Comparison of ENCODE assay signal across 10 cellular contexts in genomic region chr10:79221110-79222051, GRCh38.
A peak's percentile ranks its signal among the peaks of the same experiment; 100 is the strongest.
DNase-seq lines count a peak whose midpoint lies in the region; TF ChIP-seq lines count a peak whose summit lies in the region.
"Had no signal": no experiment of that assay in that cellular context is flagged by ENCODE, and none has a peak within 500 bp of the region (broad histone marks: within the 10 kb centered on the region; RNA-seq: fewer than 3 reads in every experiment).

No MANE protein-coding gene starts in this region.

- no peaks in the 10 kb centered on the region for H3K27me3 ChIP-seq in liver (ENCODE audit: control insufficient read depth in 4 of 4, insufficient read depth in 4 of 4, low read length in 3 of 4)

- H3K27ac ChIP-seq in liver (ENCODE audit: low read depth in 1 of 2, low read length in 2 of 2), result peak overlapping the region in 1 of 2 donors; percentile 42
- peak overlapping the region; percentile 83 for H3K27ac ChIP-seq in substantia nigra (ENCODE audit: low read depth, low read length, poor library complexity, severe bottlenecking)
- H3K27ac ChIP-seq: VCaP had no signal

- TF ChIP-seq CTCF in endothelial cell (IDR thresholded peaks at IDR 0.05; ENCODE audit: unreplicated experiment) (no peak), liver (IDR thresholded peaks at IDR 0.05; ENCODE audit: low read depth, low read length, missing input control) (no peak)

- H3K4me3 ChIP-seq in liver (ENCODE audit: low read depth in 1 of 3, low read length in 3 of 3), result no peak overlapping the region
- H3K4me3 ChIP-seq: GM12878 had no signal

- peak overlapping the region; percentile 60 for H3K4me3 Mint-ChIP-seq in endothelial cell (ENCODE audit: unreplicated experiment)
- no peak overlapping the region for H3K4me3 Mint-ChIP-seq in T-helper 2 cell treated with Interferon-gamma antibody and Interleukin-4, amounts not matched to agents 5 μg/mL and 100 μg/mL, for 36 hours

- DNase-seq in NCI-H2227 (lab: John Stamatoyannopoulos, UW; ENCODE audit: unreplicated experiment) (peak; percentile 91), endothelial cell (ENCODE audit: low spot score) (no peak), substantia nigra (lab: John Stamatoyannopoulos, UW) (peak in 34 of 49 donors; percentile 24 to 96 (median 62)), HCEC 1CT (no peak)
- DNase-seq in T-helper 2 cell treated with Interferon-gamma antibody and Interleukin-4, amounts not matched to agents 5 μg/mL and 100 μg/mL, for 36 hours (ENCODE audit: low spot score), result no peak
- no peak for DNase-seq in activated CD4-positive, alpha-beta T cell treated with anti-CD3 and anti-CD28 coated beads, Interleukin-2, amount 50 U/mL, for 1 hour
- no peak for DNase-seq in NK-92 treated with Interleukin-12 subunit alpha and Interleukin-12 subunit beta, amount 100 ng/mL, for 24 hours (lab: John Stamatoyannopoulos, UW)

- peaks cover under 1 to 25% (median 18%) of the 10 kb centered on the region in 4 donors for H3K36me3 ChIP-seq in liver (ENCODE audit: control insufficient read depth in 4 of 4, insufficient read depth in 3 of 4, low read depth in 1 of 4, low read length in 3 of 4)

- H3K4me1 Mint-ChIP-seq in endothelial cell (ENCODE audit: unreplicated experiment), result peaks cover 46% of the 10 kb centered on the region
- H3K4me1 Mint-ChIP-seq in T-helper 2 cell treated with Interferon-gamma antibody and Interleukin-4, amounts not matched to agents 5 μg/mL and 100 μg/mL, for 36 hours (ENCODE audit: low read depth), result no peaks in the 10 kb centered on the region

- H3K36me3 Mint-ChIP-seq in endothelial cell (ENCODE audit: low read depth, unreplicated experiment), result peaks cover 25% of the 10 kb centered on the region
- peaks cover under 1% of the 10 kb centered on the region for H3K36me3 Mint-ChIP-seq in T-helper 2 cell treated with Interferon-gamma antibody and Interleukin-4, amounts not matched to agents 5 μg/mL and 100 μg/mL, for 36 hours (ENCODE audit: low read depth)

- H3K27ac Mint-ChIP-seq in endothelial cell (ENCODE audit: unreplicated experiment), result peak overlapping the region; percentile 80
- H3K27ac Mint-ChIP-seq in T-helper 2 cell treated with Interferon-gamma antibody and Interleukin-4, amounts not matched to agents 5 μg/mL and 100 μg/mL, for 36 hours, result no peak overlapping the region

- H3K4me1 ChIP-seq in liver (ENCODE audit: control insufficient read depth in 4 of 4, insufficient read depth in 4 of 4, low read length in 3 of 4), result peaks cover 0 to 12% (median 3%) of the 10 kb centered on the region in 4 donors

- H3K9me3 ChIP-seq in liver (ENCODE audit: control insufficient read depth in 4 of 4, low read length in 3 of 4), result no peaks in the 10 kb centered on the region

- 69% methylated on average over 38 of the region's 38 CpGs for WGBS in liver

- no peak overlapping the region for H3K9ac ChIP-seq in liver (ENCODE audit: low read depth in 1 of 2, low read length in 2 of 2)

- TF ChIP-seq RAD21 in liver (IDR thresholded peaks at IDR 0.05), result no peak

- H3K9me3 Mint-ChIP-seq in endothelial cell (ENCODE audit: unreplicated experiment), result no peaks in the 10 kb centered on the region
- H3K9me3 Mint-ChIP-seq in T-helper 2 cell treated with Interferon-gamma antibody and Interleukin-4, amounts not matched to agents 5 μg/mL and 100 μg/mL, for 36 hours, result no peaks in the 10 kb centered on the region

- peaks cover 32% of the 10 kb centered on the region for H3K27me3 Mint-ChIP-seq in endothelial cell (ENCODE audit: unreplicated experiment)
- H3K27me3 Mint-ChIP-seq in T-helper 2 cell treated with Interferon-gamma antibody and Interleukin-4, amounts not matched to agents 5 μg/mL and 100 μg/mL, for 36 hours (ENCODE audit: low read depth), result no peaks in the 10 kb centered on the region

TF ChIP-seq in liver, 16 proteins besides CTCF, POLR2A, EP300 and RAD21:
- TF ChIP-seq NR2F2 (IDR thresholded peaks at IDR 0.05) (peak; percentile 19), ATF3 (IDR thresholded peaks at IDR 0.05) (no peak)

Comparison
In these comparisons a context has a peak if more than half of its experiments do, and no peak if none do; other contexts are left out.
1. DNase-seq: peak in NCI-H2227 (single experiment) and substantia nigra (34 of 49); none in endothelial cell (single experiment), T-helper 2 cell treated with Interferon-gamma antibody and Interleukin-4, amounts not matched to agents 5 μg/mL and 100 μg/mL, for 36 hours (single experiment), activated CD4-positive, alpha-beta T cell treated with anti-CD3 and anti-CD28 coated beads, Interleukin-2, amount 50 U/mL, for 1 hour (single experiment), NK-92 treated with Interleukin-12 subunit alpha and Interleukin-12 subunit beta, amount 100 ng/mL, for 24 hours (single experiment) and HCEC 1CT (single experiment).